ENCODE assay signal across 8 cellular contexts in genomic region chr3:88059380-88060160, GRCh38. TPM values are rescaled to one million over a fixed set of nuclear protein-coding genes. Genes with fewer than 3 reads are reported as not detected.
DNase-seq lines count a peak whose midpoint lies in the region; ATAC-seq and TF ChIP-seq lines count a peak whose summit lies in the region.

No MANE protein-coding gene starts in this region.

- peak overlapping the region; percentile 70 to 96 (median 88) for H3K27ac Mint-ChIP-seq in H9

- H3K4me1 ChIP-seq in H9 (ENCODE audit: insufficient read depth, low read length) (no peaks in the 10 kb centered on the region), NT2/D1 (ENCODE audit: insufficient read depth, insufficient read length) (no peaks in the 10 kb centered on the region), lower lobe of right lung (peaks cover 38% of the 10 kb centered on the region), tibial artery (peaks cover 0 to 50% (median 18%) of the 10 kb centered on the region in 4 donors)

- intact Hi-C loops in lower lobe of right lung (cut with DNase I) = no loop called here
- intact Hi-C loops in tibial artery (cut with DNase I; ENCODE audit: low total_unique reads) = loop anchor here (5.0 kb wide), 1 partner anchor 88 kb away; the partner anchor contains the start of gene C3orf38

- peaks cover 6 to 28% (median 24%) of the 10 kb centered on the region in 3 experiments; a peak in 5 of 7 replicates for H3K36me3 Mint-ChIP-seq in H9 (ENCODE audit: insufficient read depth in 1 of 3, low read depth in 3 of 3)

- H2BK5ac ChIP-seq in H9 (ENCODE audit: insufficient read length, low read length) = no peak overlapping the region

- H2AK5ac ChIP-seq in H9 (ENCODE audit: insufficient read length, low read length) = no peak overlapping the region

- H3K9me3 Mint-ChIP-seq in H9 = peaks cover 0 to 1% of the 10 kb centered on the region in 2 experiments; a peak in 2 of 5 replicates

- no peaks in the 10 kb centered on the region; the same call in 1 of the 2 replicates for H3K79me2 ChIP-seq in H9 (ENCODE audit: insufficient read depth, low read length)

- H2BK12ac ChIP-seq in H9 (ENCODE audit: insufficient read length, low read depth, low read length) = no peak overlapping the region

- no peak overlapping the region for H4K91ac ChIP-seq in H9 (ENCODE audit: insufficient read length, low read depth, low read length)

- peak overlapping the region; percentile 96 to 98 for H3K4me3 Mint-ChIP-seq in H9

- H3K14ac ChIP-seq in H9 (ENCODE audit: insufficient read depth, low read length) = peak overlapping the region; percentile 39; the same call in 1 of the 2 replicates

- H3K36me3 ChIP-seq in NT2/D1 (ENCODE audit: insufficient read depth, insufficient read length, low read length) = peaks cover 29% of the 10 kb centered on the region
- H3K36me3 ChIP-seq in lower lobe of right lung = peaks cover 25% of the 10 kb centered on the region
- peaks cover 14 to 16% (median 16%) of the 10 kb centered on the region in 3 donors for H3K36me3 ChIP-seq in tibial artery

- H3K56ac ChIP-seq in H9 (ENCODE audit: insufficient read length, low read depth, low read length) = no peak overlapping the region

- H3K4ac ChIP-seq in H9 (ENCODE audit: low read depth, low read length) = no peak overlapping the region

- no peak overlapping the region for H2BK15ac ChIP-seq in H9 (ENCODE audit: low read depth, low read length)

- H2BK120ac ChIP-seq in H9 (ENCODE audit: low read depth, low read length, poor library complexity, severe bottlenecking) = no peak overlapping the region

- no peak overlapping the region for H2AFZ ChIP-seq in H9 (ENCODE audit: low read length)

- WGBS in H9 (ENCODE audit: extremely low coverage, insufficient read length, low lambda C conversion rate) = no CpG with 5 or more reads among the region's 45 CpGs

- no peak overlapping the region for H4K5ac ChIP-seq in H9 (ENCODE audit: insufficient read length, low read depth, low read length)

- H3K9ac ChIP-seq in H9 (ENCODE audit: extremely low read depth, insufficient read length, low read length) = peak overlapping the region; percentile 56
- H3K9ac ChIP-seq in NT2/D1 (ENCODE audit: insufficient read length, low read depth) = peak overlapping the region; percentile 91

- no peak overlapping the region for H3K18ac ChIP-seq in H9 (ENCODE audit: insufficient read length, low read depth, low read length)

- no peak overlapping the region for H4K8ac ChIP-seq in H9 (replicated peaks; ENCODE audit: insufficient read length, low read depth, low read length)

- peaks cover 13% of the 10 kb centered on the region for H3K23me2 ChIP-seq in H9 (ENCODE audit: insufficient read length, low read depth, low read length, poor library complexity, severe bottlenecking)

- H3T11ph ChIP-seq in H9 (ENCODE audit: low read length) = no peak overlapping the region

- no peak for TF ChIP-seq CTCF in H9 (conservative IDR thresholded peaks at IDR 0.05)
- TF ChIP-seq CTCF in choroid plexus epithelial cell (conservative IDR thresholded peaks at IDR 0.05; ENCODE audit: low read depth, low read length) = no peak
- TF ChIP-seq CTCF in lower lobe of right lung (IDR thresholded peaks at IDR 0.05) = no peak
- TF ChIP-seq CTCF in tibial artery (IDR thresholded peaks at IDR 0.05) = no peak

- H3K4me1 Mint-ChIP-seq in H9 = peaks cover 20 to 21% of the 10 kb centered on the region in 2 experiments

- DNase-seq in NCI-H82 (lab: John Stamatoyannopoulos, UW) = peak; percentile 55
- DNase-seq in NCI-H82 treated with DMSO at 0.1 percent for 48 hours (lab: John Stamatoyannopoulos, UW; ENCODE audit: unreplicated experiment) = no peak
- no peak for DNase-seq in H9
- no peak for DNase-seq in NT2/D1 (ENCODE audit: low read depth, low spot score)
- no peak for DNase-seq in choroid plexus epithelial cell (ENCODE audit: low read depth)
- DNase-seq in lower lobe of right lung = no peak
- peak; percentile 25 to 67 for DNase-seq in tibial artery
- no peak for DNase-seq in NCI-H1436 treated with DMSO at 0.1 percent for 48 hours (lab: John Stamatoyannopoulos, UW)

- H3K4me2 ChIP-seq in H9 (ENCODE audit: insufficient read depth, insufficient read length, low read length) = peak overlapping the region; percentile 88

- peak; percentile 1 to 23 for ATAC-seq in lower lobe of right lung

- H3K23ac ChIP-seq in H9 (ENCODE audit: insufficient read length, low read depth, low read length) = no peak overlapping the region

- H3K9me3 ChIP-seq in H9 (ENCODE audit: control insufficient read depth, low read depth, low read length) = no peaks in the 10 kb centered on the region
- H3K9me3 ChIP-seq in NT2/D1 (ENCODE audit: insufficient read depth, low read length) = no peaks in the 10 kb centered on the region
- H3K9me3 ChIP-seq in lower lobe of right lung = no peaks in the 10 kb centered on the region
- H3K9me3 ChIP-seq in tibial artery = no peaks in the 10 kb centered on the region

- H3K27me3 Mint-ChIP-seq in H9 (ENCODE audit: low read depth) = no peaks in the 10 kb centered on the region

- H3K27me3 ChIP-seq in H9 (ENCODE audit: insufficient read depth, low read length) (no peaks in the 10 kb centered on the region), NT2/D1 (ENCODE audit: insufficient read depth, insufficient read length) (no peaks in the 10 kb centered on the region), lower lobe of right lung (ENCODE audit: low read depth) (no peaks in the 10 kb centered on the region), tibial artery (no peaks in the 10 kb centered on the region)

- H4K20me1 ChIP-seq in H9 (ENCODE audit: control insufficient read depth, insufficient read depth, insufficient read length) = no peaks in the 10 kb centered on the region

- H3K79me1 ChIP-seq in H9 (ENCODE audit: insufficient read depth, low read depth, low read length, poor library complexity, severe bottlenecking) = no peaks in the 10 kb centered on the region

- H2BK20ac ChIP-seq in H9 (ENCODE audit: low read depth, low read length, poor library complexity, severe bottlenecking) = no peak overlapping the region

- H3K27ac ChIP-seq in H9 (ENCODE audit: insufficient read length, low read depth, low read length) (no peak overlapping the region), lower lobe of right lung (peak overlapping the region; percentile 96), tibial artery (peak overlapping the region; percentile 87 to 98)

- H3K4me3 ChIP-seq in NT2/D1 (ENCODE audit: insufficient read length, low read depth) = peak overlapping the region; percentile 93
- peak overlapping the region; percentile 91 for H3K4me3 ChIP-seq in choroid plexus epithelial cell (ENCODE audit: low read depth, low read length)
- H3K4me3 ChIP-seq in lower lobe of right lung = peak overlapping the region; percentile 87
- H3K4me3 ChIP-seq in tibial artery = peak overlapping the region; percentile 70 to 85

RNA-seq across cellular contexts. Expression of gene ZNF654, which starts 0.5 kb away (rescaled TPM):
- total RNA-seq in H9 (2021) (6.9 and 8.7 TPM in 2 replicates), lower lobe of right lung (16.6 TPM)

RNA-seq across cellular contexts. Expression of gene CGGBP1, which starts 0.8 kb away (rescaled TPM):
- total RNA-seq in H9 (2021) = 72.1 and 75.0 TPM in 2 replicates
- 85.9 TPM for total RNA-seq in lower lobe of right lung

Comparison
In these comparisons a context has a peak if more than half of its experiments do, and no peak if none do; other contexts are left out.
1. DNase-seq: peak in NCI-H82 (single experiment) and tibial artery (2 of 2); none in NCI-H82 treated with DMSO at 0.1 percent for 48 hours (single experiment), H9 (single experiment), NT2/D1 (single experiment), choroid plexus epithelial cell (single experiment), lower lobe of right lung (single experiment) and NCI-H1436 treated with DMSO at 0.1 percent for 48 hours (single experiment).
2. Peak in every context shown above with its lines, with median percentiles within 50 percentile points of each other: H3K4me3 ChIP-seq.